10 cellular contexts compared by ENCODE assay signal in genomic region chr5:10555134-10555733, GRCh38. TPM values are rescaled to one million over a fixed set of nuclear protein-coding genes. Genes with fewer than 3 reads are reported as not detected.
A peak's percentile ranks its signal among the peaks of the same experiment; 100 is the strongest.
DNase-seq lines count a peak whose midpoint lies in the region; ATAC-seq, FAIRE-seq and TF ChIP-seq lines count a peak whose summit lies in the region.
"Had no signal": no experiment of that assay in that cellular context is flagged by ENCODE, and none has a peak within 500 bp of the region (broad histone marks: within the 10 kb centered on the region; RNA-seq: fewer than 3 reads in every experiment).

No MANE protein-coding gene starts in this region.

- no peak overlapping the region for H3K18ac ChIP-seq in mesendoderm (ENCODE audit: low read length)

- peak overlapping the region; percentile 69 for H3K27ac Mint-ChIP-seq in Caco-2 (ENCODE audit: unreplicated experiment)
- H3K27ac Mint-ChIP-seq: activated CD8-positive, alpha-beta memory T cell treated with anti-CD3 and anti-CD28 coated beads, Interleukin-2, amount 10 ng/mL, durations not matched to agents 7 days and 5 days had no signal

- H4K5ac ChIP-seq in mesendoderm (ENCODE audit: low read length): no peak overlapping the region

- DNase-seq in Caco-2: peak in 1 of 2 experiments; percentile 43
- peak; percentile 78 for DNase-seq in LHCN-M2 (ENCODE audit: low read depth)
- peak; percentile 34 for DNase-seq in amniotic stem cell (lab: John Stamatoyannopoulos, UW)
- peak; percentile 77 for DNase-seq in mesendoderm
- no peak for DNase-seq in left lobe of liver (ENCODE audit: low spot score)
- no peak for DNase-seq in kidney
- no peak for DNase-seq in H7
- DNase-seq: activated CD8-positive, alpha-beta memory T cell treated with anti-CD3 and anti-CD28 coated beads, Interleukin-2, amount 10 ng/mL, durations not matched to agents 7 days and 5 days had no signal

- no peak overlapping the region for H2AK5ac ChIP-seq in mesendoderm (ENCODE audit: low read length)

- no peaks in the 10 kb centered on the region for H3K36me3 ChIP-seq in Caco-2 (ENCODE audit: control insufficient read depth, insufficient read depth, low read length)
- no peaks in the 10 kb centered on the region for H3K36me3 ChIP-seq in mesendoderm (ENCODE audit: control insufficient read depth, insufficient read depth, low read length)
- H3K36me3 ChIP-seq in kidney (ENCODE audit: control insufficient read depth in 1 of 2, insufficient read depth in 2 of 2, low read length in 2 of 2): no peaks in the 10 kb centered on the region
- no peaks in the 10 kb centered on the region for H3K36me3 ChIP-seq in H7 (replicated peaks; ENCODE audit: control insufficient read depth, insufficient read depth, low read length)

- H3K27me3 ChIP-seq in Caco-2 (replicated peaks; ENCODE audit: control insufficient read depth, insufficient read depth, low read length): no peaks in the 10 kb centered on the region
- H3K27me3 ChIP-seq in mesendoderm (ENCODE audit: insufficient read depth, low read length, poor library complexity): no peaks in the 10 kb centered on the region
- peaks cover 7% of the 10 kb centered on the region for H3K27me3 ChIP-seq in H7 (ENCODE audit: control insufficient read depth, insufficient read depth, low read length)

- H3K4me3 Mint-ChIP-seq in Caco-2 (ENCODE audit: unreplicated experiment): no peak overlapping the region
- H3K4me3 Mint-ChIP-seq: activated CD8-positive, alpha-beta memory T cell treated with anti-CD3 and anti-CD28 coated beads, Interleukin-2, amount 10 ng/mL, durations not matched to agents 7 days and 5 days had no signal

- H3K4me3 ChIP-seq in Caco-2 (ENCODE audit: low read depth, low read length) (no peak overlapping the region), mesendoderm (ENCODE audit: low read length) (no peak overlapping the region), kidney (ENCODE audit: low read length in 2 of 2) (no peak overlapping the region), H7 (ENCODE audit: insufficient read depth, low read depth, low read length) (no peak overlapping the region)
- H3K4me3 ChIP-seq: coronary artery had no signal

- H3K27ac ChIP-seq in mesendoderm (ENCODE audit: low read depth, low read length) (no peak overlapping the region), kidney (ENCODE audit: low read depth in 2 of 2, low read length in 2 of 2) (no peak overlapping the region)
- H3K27ac ChIP-seq: coronary artery had no signal

- no peak for TF ChIP-seq CTCF in Caco-2 (IDR thresholded peaks at IDR 0.05; ENCODE audit: insufficient read depth in 1 of 2, low read depth in 1 of 2, low read length in 1 of 2, severe bottlenecking in 1 of 2, unreplicated experiment in 1 of 2)
- TF ChIP-seq CTCF in kidney (IDR thresholded peaks at IDR 0.05; ENCODE audit: borderline replicate concordance, extremely low read depth, insufficient read depth): no peak

- BruUV-seq in Caco-2 (replicated peaks; lab: Mats Ljungman, UMichigan): no TSS peak

- no peak overlapping the region for H4K8ac ChIP-seq in mesendoderm (ENCODE audit: low read depth, low read length)

- no peaks in the 10 kb centered on the region for H3K27me3 Mint-ChIP-seq in Caco-2 (ENCODE audit: insufficient read depth, unreplicated experiment)

- peaks cover 65% of the 10 kb centered on the region for H3K4me1 ChIP-seq in Caco-2
- H3K4me1 ChIP-seq in mesendoderm (ENCODE audit: control insufficient read depth, low read depth, low read length): peaks cover 2% of the 10 kb centered on the region
- no peaks in the 10 kb centered on the region for H3K4me1 ChIP-seq in kidney (ENCODE audit: control insufficient read depth in 1 of 2, insufficient read depth in 1 of 2, low read depth in 1 of 2, low read length in 2 of 2)

- no CpG with 5 or more reads among the region's 10 CpGs for WGBS in mesendoderm (ENCODE audit: extremely low coverage, insufficient coverage, low lambda C conversion rate)

- no peak overlapping the region for H3K4me2 ChIP-seq in mesendoderm (ENCODE audit: low read length)

- no peak overlapping the region for H3K4ac ChIP-seq in mesendoderm (ENCODE audit: low read depth, low read length)

- H3K79me2 ChIP-seq in mesendoderm (ENCODE audit: control insufficient read depth, insufficient read depth, low read length): no peaks in the 10 kb centered on the region

- intact Hi-C loops in Caco-2 (cut with micrococcal nuclease; ENCODE audit: unreplicated experiment): no loop called here
- intact Hi-C loops in kidney (cut with DNase I): no loop called here

- CTCF ChIA-PET in Caco-2 (lab: Charles Lee): no interaction called here

- no peaks in the 10 kb centered on the region for H3K79me1 ChIP-seq in mesendoderm (ENCODE audit: low read length)

- POLR2A ChIA-PET in Caco-2 (lab: Charles Lee): no interaction called here

- H3K9me3 Mint-ChIP-seq in Caco-2 (ENCODE audit: unreplicated experiment): no peaks in the 10 kb centered on the region

- no peaks in the 10 kb centered on the region for H3K9me3 ChIP-seq in Caco-2
- no peaks in the 10 kb centered on the region for H3K9me3 ChIP-seq in kidney (ENCODE audit: control insufficient read depth in 1 of 2, low read length in 2 of 2)

- H2BK120ac ChIP-seq in mesendoderm (ENCODE audit: low read depth, low read length): no peak overlapping the region

- H2BK5ac ChIP-seq in mesendoderm (ENCODE audit: low read length): no peak overlapping the region

- H3K56ac ChIP-seq in mesendoderm (ENCODE audit: low read length): no peak overlapping the region

- no peak overlapping the region for H2BK15ac ChIP-seq in mesendoderm (replicated peaks; ENCODE audit: low read depth)

- ATAC-seq in HG02870 (IDR thresholded peaks at IDR 0.05; ENCODE audit: unreplicated experiment) (no peak), left lobe of liver (no peak)
- ATAC-seq: activated CD8-positive, alpha-beta memory T cell treated with anti-CD3 and anti-CD28 coated beads, Interleukin-2, amount 10 ng/mL, durations not matched to agents 7 days and 5 days had no signal

- peaks cover 63% of the 10 kb centered on the region for H3K4me1 Mint-ChIP-seq in Caco-2 (ENCODE audit: low read depth, unreplicated experiment)

- no peak overlapping the region for H3K23ac ChIP-seq in mesendoderm (ENCODE audit: low read length)

- H3K9ac ChIP-seq in mesendoderm (ENCODE audit: low read length) (no peak overlapping the region), kidney (ENCODE audit: low read length in 2 of 2) (no peak overlapping the region)

- FAIRE-seq in kidney (lab: Jason Lieb, UNC): no peak

- H3K36me3 Mint-ChIP-seq in Caco-2 (ENCODE audit: insufficient read depth, unreplicated experiment): peaks cover 15% of the 10 kb centered on the region
- H3K36me3 Mint-ChIP-seq: activated CD8-positive, alpha-beta memory T cell treated with anti-CD3 and anti-CD28 coated beads, Interleukin-2, amount 10 ng/mL, durations not matched to agents 7 days and 5 days had no signal

RNA-seq across cellular contexts. Expression of gene ANKRD33B, which starts 8.6 kb away (rescaled TPM):
- total RNA-seq in Caco-2 (2022) (22.8 and 25.3 TPM in 2 replicates), LHCN-M2 (2014; rRNA removed) (0.06 and 0.46 TPM in 2 replicates), left lobe of liver (0.45 TPM), kidney (20.3 TPM)
- 0.47 TPM for polyA plus RNA-seq in LHCN-M2 (2012)
- polyA plus RNA-seq in mesendoderm (2013, experiment 1 of 2): 4.1 TPM
- 4.1 TPM for polyA plus RNA-seq in mesendoderm (2013, experiment 2 of 2)
- polyA plus RNA-seq in kidney (ENCODE audit: insufficient read depth, low read depth, low replicate concordance): 4.8 TPM
- total RNA-seq in H7 (2014; rRNA removed; shearing (Covaris generic)): 1.1 and 1.6 TPM in 2 replicates

Comparison
In these comparisons a context has a peak if more than half of its experiments do, and no peak if none do; other contexts are left out.
1. DNase-seq: peak in LHCN-M2 (single experiment), amniotic stem cell (single experiment) and mesendoderm (single experiment); none in left lobe of liver (single experiment), kidney (single experiment) and H7 (single experiment).